In the genomic region with DNA sequence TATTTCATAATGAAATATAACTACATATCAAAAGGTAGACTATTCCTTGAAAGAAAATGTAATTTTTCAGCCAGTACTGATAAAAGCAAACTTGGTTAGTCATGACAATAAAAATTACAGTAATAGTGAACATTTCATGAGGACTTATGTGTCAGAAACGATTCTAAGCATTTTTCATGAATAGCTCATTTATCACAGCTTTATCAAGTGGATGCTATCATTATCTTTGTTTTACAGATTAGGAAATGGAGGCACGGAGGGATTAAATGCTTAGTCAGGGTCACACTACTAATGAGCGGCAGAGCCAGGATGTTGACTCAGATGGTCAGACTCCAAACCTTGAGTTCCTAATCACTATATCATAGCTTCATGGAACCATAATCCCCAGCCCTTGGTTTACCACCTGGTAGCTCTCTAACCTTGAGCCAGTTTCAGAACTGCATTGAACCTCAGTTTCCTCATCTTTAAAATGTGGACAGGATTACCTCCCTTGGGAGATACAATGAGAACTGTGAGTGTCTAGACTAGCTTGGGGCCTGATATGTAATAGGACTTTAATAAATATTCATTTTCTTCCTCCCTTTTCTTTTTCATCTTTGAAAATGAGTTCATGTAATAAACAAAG, we compare ENCODE assay signal across 16 cellular contexts.
DNase-seq lines count a peak whose midpoint lies in the region; TF ChIP-seq lines count a peak whose summit lies in the region.
"Had no signal": no experiment of that assay in that cellular context is flagged by ENCODE, and none has a peak within 500 bp of the region (broad histone marks: within the 10 kb centered on the region; RNA-seq: fewer than 3 reads in every experiment).

No MANE protein-coding gene starts in this region.

- no peaks in the 10 kb centered on the region for H3K79me1 ChIP-seq in H9 (ENCODE audit: insufficient read depth, low read depth, low read length, poor library complexity, severe bottlenecking)

- H3T11ph ChIP-seq in H9 (ENCODE audit: low read length) = no peak overlapping the region

- H3K9me3 Mint-ChIP-seq in endodermal cell (no peaks in the 10 kb centered on the region), H9 (no peaks in the 10 kb centered on the region)
- H3K9me3 Mint-ChIP-seq: mesothelial cell of epicardium had no signal

- no peak overlapping the region for H3K9ac ChIP-seq in endodermal cell (ENCODE audit: extremely low read depth, low read length, poor library complexity, severe bottlenecking)
- no peak overlapping the region for H3K9ac ChIP-seq in H9 (ENCODE audit: extremely low read depth, insufficient read length, low read length)

- H3K56ac ChIP-seq in H9 (ENCODE audit: insufficient read length, low read depth, low read length) = no peak overlapping the region

- WGBS in endodermal cell (ENCODE audit: insufficient coverage in 1 of 2, insufficient read length in 1 of 2), 2 experiments = 27 to 42% methylated on average over 3 of the region's 3 CpGs
- no CpG with 5 or more reads among the region's 3 CpGs for WGBS in H9 (ENCODE audit: extremely low coverage, insufficient read length, low lambda C conversion rate)

- no peak overlapping the region for H4K8ac ChIP-seq in H9 (replicated peaks; ENCODE audit: insufficient read length, low read depth, low read length)

- peak; percentile 60 for DNase-seq in GM04504 (ENCODE audit: low read depth)
- peak; percentile 90 for DNase-seq in RKO (ENCODE audit: low spot score)
- no peak for DNase-seq in endodermal cell
- no peak for DNase-seq in osteoblast (ENCODE audit: insufficient read length, low spot score, missing footprints)
- DNase-seq in COLO668 (lab: John Stamatoyannopoulos, UW; ENCODE audit: unreplicated experiment) = no peak
- no peak for DNase-seq in activated gamma-delta T cell (lab: John Stamatoyannopoulos, UW)
- no peak for DNase-seq in GF-D8 (lab: John Stamatoyannopoulos, UW)
- no peak for DNase-seq in H9
- DNase-seq: activated CD4-positive, alpha-beta T cell treated with anti-CD3 and anti-CD28 coated beads for 1 hour; Calu3; hippocampal formation; Kasumi-1; NCI-H345; Right ventricle myocardium superior had no signal

- H3K79me2 ChIP-seq in osteoblast (ENCODE audit: insufficient read depth, low read length) (no peaks in the 10 kb centered on the region), H9 (ENCODE audit: insufficient read depth, low read length) (peaks cover 14% of the 10 kb centered on the region; the same call in 1 of the 2 replicates)

- H4K20me1 ChIP-seq in osteoblast (ENCODE audit: insufficient read depth, low read length) (no peaks in the 10 kb centered on the region), H9 (ENCODE audit: control insufficient read depth, insufficient read depth, insufficient read length) (no peaks in the 10 kb centered on the region)

- H3K4me3 ChIP-seq in endodermal cell (ENCODE audit: low read length) (peak overlapping the region; percentile 25), osteoblast (ENCODE audit: insufficient read depth, low read length) (no peak overlapping the region)

- no peaks in the 10 kb centered on the region for H3K23me2 ChIP-seq in H9 (ENCODE audit: insufficient read length, low read depth, low read length, poor library complexity, severe bottlenecking)

- peaks cover 37% of the 10 kb centered on the region for H3K4me1 Mint-ChIP-seq in endodermal cell
- peaks cover 15 to 27% of the 10 kb centered on the region in 2 experiments for H3K4me1 Mint-ChIP-seq in H9

- no peak overlapping the region for H3K4ac ChIP-seq in H9 (ENCODE audit: low read depth, low read length)

- no peak overlapping the region for H3K18ac ChIP-seq in H9 (ENCODE audit: insufficient read length, low read depth, low read length)

- H3K23ac ChIP-seq in H9 (ENCODE audit: insufficient read length, low read depth, low read length) = no peak overlapping the region

- TF ChIP-seq CTCF in endodermal cell (conservative IDR thresholded peaks at IDR 0.05) (no peak), osteoblast (IDR thresholded peaks at IDR 0.05; ENCODE audit: extremely low read depth, low read depth, low read length) (no peak), H9 (conservative IDR thresholded peaks at IDR 0.05) (no peak)

- no peak overlapping the region for H2BK12ac ChIP-seq in H9 (ENCODE audit: insufficient read length, low read depth, low read length)

- no peaks in the 10 kb centered on the region for H3K36me3 Mint-ChIP-seq in endodermal cell (ENCODE audit: low read depth)
- no peaks in the 10 kb centered on the region for H3K36me3 Mint-ChIP-seq in H9 (ENCODE audit: insufficient read depth in 1 of 3, low read depth in 3 of 3)
- H3K36me3 Mint-ChIP-seq: mesothelial cell of epicardium had no signal

- H3K4me1 ChIP-seq in endodermal cell (ENCODE audit: control insufficient read depth, insufficient read depth, low read length) (peaks cover 29% of the 10 kb centered on the region), osteoblast (ENCODE audit: insufficient read depth, low read length) (peaks cover 13% of the 10 kb centered on the region), H9 (ENCODE audit: insufficient read depth, low read length) (0 out of 2 replicates have a peak, but pooled peaks cover 2% of the 10 kb centered on the region)

- H4K5ac ChIP-seq in H9 (ENCODE audit: insufficient read length, low read depth, low read length) = no peak overlapping the region

- no peak overlapping the region for H3K14ac ChIP-seq in H9 (ENCODE audit: insufficient read depth, low read length)

- H3K27me3 ChIP-seq in endodermal cell (ENCODE audit: control insufficient read depth, insufficient read depth, low read length, poor library complexity, severe bottlenecking) (peaks cover 31% of the 10 kb centered on the region), osteoblast (ENCODE audit: insufficient read depth, low read length) (peaks cover 21% of the 10 kb centered on the region), H9 (ENCODE audit: insufficient read depth, low read length) (no peaks in the 10 kb centered on the region)

- H2BK120ac ChIP-seq in H9 (ENCODE audit: low read depth, low read length, poor library complexity, severe bottlenecking) = no peak overlapping the region

- H3K4me2 ChIP-seq in osteoblast (ENCODE audit: insufficient read depth, low read length) (peak overlapping the region; percentile 6), H9 (ENCODE audit: insufficient read depth, insufficient read length, low read length) (no peak overlapping the region)

- H3K27ac Mint-ChIP-seq in endodermal cell = no peak overlapping the region
- no peak overlapping the region for H3K27ac Mint-ChIP-seq in H9
- H3K27ac Mint-ChIP-seq: mesothelial cell of epicardium, progenitor cell of endocrine pancreas had no signal

- H3K36me3 ChIP-seq in endodermal cell (ENCODE audit: control insufficient read depth, insufficient read depth, low read length) (no peaks in the 10 kb centered on the region), osteoblast (ENCODE audit: insufficient read depth, low read length) (no peaks in the 10 kb centered on the region)

- no peak overlapping the region for H2BK15ac ChIP-seq in H9 (ENCODE audit: low read depth, low read length)

- H3K9me3 ChIP-seq in endodermal cell (ENCODE audit: control insufficient read depth, low read length) (no peaks in the 10 kb centered on the region), osteoblast (ENCODE audit: low read depth, low read length) (no peaks in the 10 kb centered on the region), H9 (ENCODE audit: control insufficient read depth, low read depth, low read length) (no peaks in the 10 kb centered on the region)

- H2BK5ac ChIP-seq in H9 (ENCODE audit: insufficient read length, low read length) = no peak overlapping the region

- H3K27me3 Mint-ChIP-seq in endodermal cell (ENCODE audit: insufficient read depth) = peaks cover 7% of the 10 kb centered on the region
- H3K27me3 Mint-ChIP-seq in H9 (ENCODE audit: low read depth) = no peaks in the 10 kb centered on the region
- H3K27me3 Mint-ChIP-seq: progenitor cell of endocrine pancreas had no signal

- no peak overlapping the region for H4K91ac ChIP-seq in H9 (ENCODE audit: insufficient read length, low read depth, low read length)

- H3K4me3 Mint-ChIP-seq in endodermal cell (no peak overlapping the region), H9 (no peak overlapping the region)
- H3K4me3 Mint-ChIP-seq: mesothelial cell of epicardium had no signal

- H3K27ac ChIP-seq in endodermal cell (ENCODE audit: low read depth, low read length) (no peak overlapping the region), osteoblast (ENCODE audit: low read depth, low read length) (peak overlapping the region; percentile 13), H9 (ENCODE audit: insufficient read length, low read depth, low read length) (no peak overlapping the region)

- H2AFZ ChIP-seq in osteoblast (ENCODE audit: low read length) = no peak overlapping the region
- no peak overlapping the region for H2AFZ ChIP-seq in H9 (ENCODE audit: low read length)

- H2AK5ac ChIP-seq in H9 (ENCODE audit: insufficient read length, low read length) = no peak overlapping the region

- no peak overlapping the region for H2BK20ac ChIP-seq in H9 (ENCODE audit: low read depth, low read length, poor library complexity, severe bottlenecking)

Comparison
In these comparisons a context has a peak if more than half of its experiments do, and no peak if none do; other contexts are left out.
1. DNase-seq: peak in GM04504 (single experiment) and RKO (single experiment); none in endodermal cell (single experiment), osteoblast (single experiment), COLO668 (single experiment), activated gamma-delta T cell (single experiment), GF-D8 (single experiment) and H9 (single experiment).